9 cellular contexts compared by ENCODE assay signal in the genomic region with DNA sequence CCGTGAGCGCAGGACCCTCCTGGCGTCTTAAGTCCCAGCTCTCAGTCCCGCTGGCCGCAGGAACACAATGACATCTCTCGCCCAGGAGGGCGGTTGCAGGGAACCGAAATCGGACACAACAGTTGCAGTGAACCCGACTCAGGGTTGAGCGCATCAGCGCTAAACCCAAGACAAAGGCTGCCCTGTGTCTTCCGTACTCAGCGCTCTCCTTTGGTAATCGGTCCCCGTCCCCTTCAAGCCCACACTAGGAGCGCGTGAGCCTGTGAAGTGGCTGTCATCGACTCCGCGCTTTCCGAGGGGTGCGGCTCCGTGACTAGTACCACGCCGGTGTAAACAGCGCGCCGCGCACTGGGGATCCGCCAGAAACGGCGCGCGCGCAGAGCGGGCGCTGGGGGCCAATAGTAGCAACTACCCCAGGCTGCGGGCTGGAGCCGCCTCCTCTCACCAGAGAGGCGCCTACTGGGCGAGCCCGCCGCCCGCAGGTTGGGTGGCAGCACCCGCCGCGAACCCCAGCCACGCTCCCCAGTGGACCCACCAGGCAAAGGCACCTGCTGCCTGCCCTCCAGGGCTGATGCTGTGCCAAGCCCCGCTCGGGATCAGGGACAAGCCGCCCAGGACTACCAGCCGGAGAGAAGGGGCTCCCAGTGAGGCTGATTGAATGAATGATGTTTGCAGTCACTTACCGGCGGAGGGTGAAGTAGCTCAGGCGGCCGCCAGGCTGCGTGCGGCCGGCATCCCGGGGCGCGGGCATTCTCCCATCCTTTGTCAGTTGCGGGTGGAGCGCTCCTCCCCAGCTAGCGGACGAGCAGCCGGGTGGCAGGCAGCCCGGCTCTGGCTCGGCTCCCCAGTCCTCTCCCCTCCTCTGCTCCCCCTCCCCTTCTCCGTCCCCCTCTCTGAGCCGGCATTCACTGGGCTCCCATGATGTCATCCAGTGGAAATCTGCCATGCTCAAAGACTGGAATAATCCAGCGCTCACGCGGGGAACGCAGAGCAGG.
A peak's percentile ranks its signal among the peaks of the same experiment; 100 is the strongest.
DNase-seq lines count a peak whose midpoint lies in the region; ATAC-seq, FAIRE-seq and TF ChIP-seq lines count a peak whose summit lies in the region.
"Had no signal": no experiment of that assay in that cellular context is flagged by ENCODE, and none has a peak within 500 bp of the region (broad histone marks: within the 10 kb centered on the region; RNA-seq: fewer than 3 reads in every experiment).

No MANE protein-coding gene starts in this region.

- TF ChIP-seq CTCF in natural killer cell (IDR thresholded peaks at IDR 0.05) (no peak), coronary artery (IDR thresholded peaks at IDR 0.05) (no peak), vagina (IDR thresholded peaks at IDR 0.05) (peak in 1 of 3 experiments; percentile 14)

- H3K4me1 Mint-ChIP-seq in natural killer cell treated with Interleukin-12 subunit alpha and Interleukin-12 subunit beta and Interleukin-15 and Interleukin-18, amount 100 ng/mL, for 72 hours (ENCODE audit: low read depth in 2 of 2): no peaks in the 10 kb centered on the region
- no peaks in the 10 kb centered on the region for H3K4me1 Mint-ChIP-seq in natural killer cell
- H3K4me1 Mint-ChIP-seq: naive B cell had no signal

- H3K27ac ChIP-seq in coronary artery (no peak overlapping the region), muscle layer of colon (ENCODE audit: low read depth, low read length) (no peak overlapping the region), vagina (no peak overlapping the region)

- no peak overlapping the region for H3K4me3 Mint-ChIP-seq in natural killer cell treated with Interleukin-12 subunit alpha and Interleukin-12 subunit beta and Interleukin-15 and Interleukin-18, amount 100 ng/mL, for 72 hours
- H3K4me3 Mint-ChIP-seq in natural killer cell: no peak overlapping the region

- TF ChIP-seq POLR2A in vagina (IDR thresholded peaks at IDR 0.05): no peak

- intact Hi-C loops in natural killer cell (cut with micrococcal nuclease): no loop called here
- intact Hi-C loops in vagina (cut with DNase I): no loop called here

- no peaks in the 10 kb centered on the region for H3K36me3 Mint-ChIP-seq in natural killer cell treated with Interleukin-12 subunit alpha and Interleukin-12 subunit beta and Interleukin-15 and Interleukin-18, amount 100 ng/mL, for 72 hours
- no peaks in the 10 kb centered on the region for H3K36me3 Mint-ChIP-seq in natural killer cell
- H3K36me3 Mint-ChIP-seq: naive B cell had no signal

- H3K9me3 ChIP-seq in muscle layer of colon (ENCODE audit: low read length) (no peaks in the 10 kb centered on the region), vagina (no peaks in the 10 kb centered on the region)

- peaks cover 0 to 3% of the 10 kb centered on the region in 2 donors for H3K27me3 Mint-ChIP-seq in natural killer cell treated with Interleukin-12 subunit alpha and Interleukin-12 subunit beta and Interleukin-15 and Interleukin-18, amount 100 ng/mL, for 72 hours
- peaks cover 0 to 11% of the 10 kb centered on the region in 2 donors for H3K27me3 Mint-ChIP-seq in natural killer cell (ENCODE audit: low read depth in 2 of 2)

- H3K4me1 ChIP-seq in muscle layer of colon (ENCODE audit: insufficient read depth, low read length) (no peaks in the 10 kb centered on the region), vagina (peaks cover 17% of the 10 kb centered on the region)

- DNase-seq in natural killer cell treated with Interleukin-12 subunit alpha and Interleukin-12 subunit beta and Interleukin-15 and Interleukin-18, amount 100 ng/mL, for 72 hours (ENCODE audit: low spot score): no peak
- no peak for DNase-seq in natural killer cell
- DNase-seq in coronary artery (ENCODE audit: low spot score): peak; percentile 69
- no peak for DNase-seq in vagina (ENCODE audit: extremely low spot score in 2 of 2)
- DNase-seq in LoVo (ENCODE audit: low spot score): no peak
- no peak for DNase-seq in GM19239 (ENCODE audit: insufficient read length, low spot score)
- DNase-seq: naive B cell had no signal

- ATAC-seq in natural killer cell treated with Interleukin-12 subunit alpha and Interleukin-12 subunit beta and Interleukin-15 and Interleukin-18, amount 100 ng/mL, for 72 hours: peak; percentile 20 to 43
- no peak for ATAC-seq in natural killer cell
- no peak for ATAC-seq in HG03354 (IDR thresholded peaks at IDR 0.05; ENCODE audit: poor library complexity, severe bottlenecking, unreplicated experiment)

- H3K36me3 ChIP-seq in muscle layer of colon (ENCODE audit: insufficient read depth, low read length): no peaks in the 10 kb centered on the region
- H3K36me3 ChIP-seq in vagina: no peaks in the 10 kb centered on the region

- H3K4me3 ChIP-seq in coronary artery: peak overlapping the region; percentile 62
- peak overlapping the region; percentile 39 to 52 for H3K4me3 ChIP-seq in muscle layer of colon (ENCODE audit: low read depth in 1 of 2, low read length in 2 of 2)
- H3K4me3 ChIP-seq in vagina: peak overlapping the region; percentile 33 to 36

- FAIRE-seq in GM19239 (lab: Jason Lieb, UNC): no peak

- H3K27me3 ChIP-seq in muscle layer of colon (ENCODE audit: control insufficient read depth in 1 of 2, insufficient read depth in 2 of 2, low read length in 2 of 2): no peaks in the 10 kb centered on the region
- H3K27me3 ChIP-seq in vagina: no peaks in the 10 kb centered on the region

- H3K27ac Mint-ChIP-seq in natural killer cell treated with Interleukin-12 subunit alpha and Interleukin-12 subunit beta and Interleukin-15 and Interleukin-18, amount 100 ng/mL, for 72 hours: no peak overlapping the region
- H3K27ac Mint-ChIP-seq in natural killer cell: no peak overlapping the region
- H3K27ac Mint-ChIP-seq: naive B cell had no signal

- no peak overlapping the region for H3K9ac ChIP-seq in muscle layer of colon (ENCODE audit: low read length)

- H3K9me3 Mint-ChIP-seq in natural killer cell treated with Interleukin-12 subunit alpha and Interleukin-12 subunit beta and Interleukin-15 and Interleukin-18, amount 100 ng/mL, for 72 hours: no peaks in the 10 kb centered on the region
- peaks cover 3% of the 10 kb centered on the region in 2 donors for H3K9me3 Mint-ChIP-seq in natural killer cell

Comparison
In these comparisons a context has a peak if more than half of its experiments do, and no peak if none do; other contexts are left out.
1. ATAC-seq: peak in natural killer cell treated with Interleukin-12 subunit alpha and Interleukin-12 subunit beta and Interleukin-15 and Interleukin-18, amount 100 ng/mL, for 72 hours (2 of 2); none in natural killer cell (0 of 3) and HG03354 (single experiment).
2. Peak in every context shown above with its lines, with median percentiles within 50 percentile points of each other: H3K4me3 ChIP-seq.